9 cellular contexts compared by ENCODE assay signal in genomic region chr17:42623732-42624596, GRCh38. TPM values are rescaled to one million over a fixed set of nuclear protein-coding genes. Genes with fewer than 3 reads are reported as not detected.
DNase-seq lines count a peak whose midpoint lies in the region; ATAC-seq and TF ChIP-seq lines count a peak whose summit lies in the region.
"Had no signal": no experiment of that assay in that cellular context is flagged by ENCODE, and none has a peak within 500 bp of the region (broad histone marks: within the 10 kb centered on the region; RNA-seq: fewer than 3 reads in every experiment).

No MANE protein-coding gene starts in this region.

- DNase-seq in SK-N-SH: no peak
- DNase-seq in PC-3: peak; percentile 91
- DNase-seq in epithelial cell of esophagus (ENCODE audit: low read depth): peak; percentile 85
- DNase-seq in suprapubic skin (ENCODE audit: low spot score in 2 of 2): no peak
- no peak for DNase-seq in stimulated activated CD4-positive, alpha-beta T cell treated with anti-CD3 and anti-CD28 coated beads, Interleukin-4, amount 100 ng/mL, for 4 hours
- DNase-seq in hippocampal formation (lab: John Stamatoyannopoulos, UW): no peak
- DNase-seq: thyroid gland had no signal

- no peak overlapping the region for H3K9ac ChIP-seq in SK-N-SH
- H3K9ac ChIP-seq in PC-3 (ENCODE audit: low read length): no peak overlapping the region

- H3K36me3 ChIP-seq in SK-N-SH (replicated peaks in 1 of 2; ENCODE audit: control insufficient read depth in 1 of 2, insufficient read depth in 2 of 2, low read length in 1 of 2) (no peaks in the 10 kb centered on the region), PC-3 (ENCODE audit: low read depth, low read length) (no peaks in the 10 kb centered on the region), suprapubic skin (no peaks in the 10 kb centered on the region)
- H3K36me3 ChIP-seq: thyroid gland had no signal

- H3K9me2 ChIP-seq in SK-N-SH (no peaks in the 10 kb centered on the region), PC-3 (replicated peaks; ENCODE audit: low read length) (no peaks in the 10 kb centered on the region)

- POLR2A ChIA-PET in SK-N-SH (lab: Yijun Ruan, JAX) (no interaction called here), PC-3 (lab: Charles Lee; ENCODE audit: unreplicated experiment) (interaction anchor here (1.0 kb wide), 2 partner anchors 15 to 37 kb away, joined by 4 to 5 read pairs; partner anchors contain the start of genes RETREG3 and TUBG1)

- TF ChIP-seq RAD21 in SK-N-SH (IDR thresholded peaks at IDR 0.05; ENCODE audit: low read length): no peak

- TF ChIP-seq POLR2A in suprapubic skin (IDR thresholded peaks at IDR 0.05): no peak

- H3K4me1 ChIP-seq in SK-N-SH (ENCODE audit: control insufficient read depth in 1 of 2, insufficient read depth in 2 of 2, low read depth in 1 of 2, low read length in 1 of 2): peaks cover 0 to 2% of the 10 kb centered on the region in 2 experiments; a peak in 1 of 4 replicates
- H3K4me1 ChIP-seq in PC-3 (ENCODE audit: insufficient read depth, low read length): peaks cover 12% of the 10 kb centered on the region
- H3K4me1 ChIP-seq in suprapubic skin: peaks cover 9% of the 10 kb centered on the region
- H3K4me1 ChIP-seq: thyroid gland had no signal

- H3K27me3 ChIP-seq in SK-N-SH (ENCODE audit: insufficient read depth) (no peaks in the 10 kb centered on the region), PC-3 (ENCODE audit: low read length) (no peaks in the 10 kb centered on the region), suprapubic skin (no peaks in the 10 kb centered on the region)
- H3K27me3 ChIP-seq: thyroid gland had no signal

- no TSS peak for BruUV-seq in PC-3 (replicated peaks; lab: Mats Ljungman, UMichigan)

- peak; percentile 21; the same call in 1 of the 3 replicates for ATAC-seq in SK-N-SH treated with all-trans-retinoic acid at 6 μM for 48 hours
- peak; percentile 98 for ATAC-seq in PC-3
- no peak for ATAC-seq in HG02763 (IDR thresholded peaks at IDR 0.05; ENCODE audit: unreplicated experiment)

- 74% methylated on average over 7 of the region's 7 CpGs for WGBS in SK-N-SH (ENCODE audit: low lambda C conversion rate)
- 65% methylated on average over 7 of the region's 7 CpGs for WGBS in suprapubic skin

- no peaks in the 10 kb centered on the region for H3K79me2 ChIP-seq in SK-N-SH (ENCODE audit: insufficient read depth)
- H3K79me2 ChIP-seq in PC-3 (ENCODE audit: low read length): no peaks in the 10 kb centered on the region

- TF ChIP-seq CTCF in SK-N-SH (IDR thresholded peaks at IDR 0.05) (no peak), PC-3 (conservative IDR thresholded peaks at IDR 0.05; ENCODE audit: low read depth, low read length) (peak; percentile 24; the same call in 1 of the 2 replicates), epithelial cell of esophagus (IDR thresholded peaks at IDR 0.05; ENCODE audit: insufficient read depth, low read depth, low read length, missing control alignments) (peak; percentile 16), suprapubic skin (IDR thresholded peaks at IDR 0.05) (no peak)

- H3K4me2 ChIP-seq in SK-N-SH: no peak overlapping the region
- 0 out of 2 replicates have a peak overlapping the region, but pooled peaks have one; percentile 4 for H3K4me2 ChIP-seq in PC-3 (ENCODE audit: low read length)

- H3K9me3 ChIP-seq in SK-N-SH (no peaks in the 10 kb centered on the region), PC-3 (ENCODE audit: low read length) (no peaks in the 10 kb centered on the region), suprapubic skin (no peaks in the 10 kb centered on the region)
- H3K9me3 ChIP-seq: thyroid gland had no signal

- H3F3A ChIP-seq in SK-N-SH (replicated peaks; ENCODE audit: insufficient read depth) (no peaks in the 10 kb centered on the region), PC-3 (ENCODE audit: low read length, unreplicated experiment) (no peaks in the 10 kb centered on the region)

- H2AFZ ChIP-seq in SK-N-SH (ENCODE audit: low read depth) (no peak overlapping the region), PC-3 (ENCODE audit: low read length) (no peak overlapping the region)

- CTCF ChIA-PET in SK-N-SH (lab: Yijun Ruan, JAX): interaction anchor here (0.8 to 1.8 kb wide), 4 partner anchors 44 to 96 kb away, joined by 3 to 6 read pairs (median 3); no protein-coding TSS in a partner anchor
- CTCF ChIA-PET in PC-3 (lab: Charles Lee): interaction anchor here (1.0 to 1.3 kb wide), 2 partner anchors 15 to 59 kb away, joined by 4 to 5 read pairs; partner anchors contain the start of genes RETREG3 and TUBG1

- H3K27ac ChIP-seq in SK-N-SH (ENCODE audit: low read depth in 2 of 2, low read length in 1 of 2) (no peak overlapping the region), PC-3 (ENCODE audit: low read length) (peak overlapping the region; percentile 28), suprapubic skin (peak overlapping the region; percentile 40)
- H3K27ac ChIP-seq: thyroid gland had no signal

- H3K4me3 ChIP-seq in SK-N-SH (ENCODE audit: low read depth in 2 of 2, low read length in 1 of 2) (no peak overlapping the region), PC-3 (ENCODE audit: low read length) (no peak overlapping the region), epithelial cell of esophagus (ENCODE audit: low read length) (no peak overlapping the region), suprapubic skin (no peak overlapping the region)
- H3K4me3 ChIP-seq: thyroid gland had no signal

- TF ChIP-seq EP300 in SK-N-SH (IDR thresholded peaks at IDR 0.05; ENCODE audit: borderline replicate concordance in 1 of 2, low read depth in 1 of 2, low read length in 1 of 2) (no peak), suprapubic skin (IDR thresholded peaks at IDR 0.05) (no peak)

- intact Hi-C loops in PC-3 (cut with micrococcal nuclease): loop anchor here (2.0 kb wide), 2 partner anchors 37 to 55 kb away; no protein-coding TSS in a partner anchor

- H4K20me1 ChIP-seq in SK-N-SH (ENCODE audit: insufficient read depth): no peaks in the 10 kb centered on the region
- H4K20me1 ChIP-seq in PC-3 (ENCODE audit: low read length): no peaks in the 10 kb centered on the region

TF ChIP-seq in SK-N-SH treated with all-trans-retinoic acid at 6 μM for 48 hours, 23 proteins besides CTCF, POLR2A, EP300 and RAD21 (continues in another document):
- TF ChIP-seq TOX (CRISPR knock-in tag; IDR thresholded peaks at IDR 0.05; ENCODE audit: borderline replicate concordance) (no peak), ZFP30 (CRISPR knock-in tag; IDR thresholded peaks at IDR 0.05) (no peak), BACH2 (CRISPR knock-in tag; IDR thresholded peaks at IDR 0.05; ENCODE audit: borderline replicate concordance) (no peak)

TF ChIP-seq in SK-N-SH, 30 proteins besides CTCF, POLR2A, EP300 and RAD21:
- no peak for TF ChIP-seq RFX5 (IDR thresholded peaks at IDR 0.05; ENCODE audit: low read length)

RNA-seq across cellular contexts. Expression of gene TUBG1, which starts 14.5 kb away (rescaled TPM):
- 72.4 and 145 TPM in 2 replicates for polyA plus RNA-seq in SK-N-SH (2012; rRNA removed)
- 71.0 and 92.6 TPM in 2 replicates for polyA plus RNA-seq in SK-N-SH (2012; cell fraction: cytosol; rRNA removed)
- polyA plus RNA-seq in SK-N-SH (2012; cell fraction: nucleus; rRNA removed): 112 and 144 TPM in 2 replicates
- total RNA-seq in PC-3 (2014; rRNA removed) (97.2 and 114 TPM in 2 replicates), suprapubic skin (10 to 100 TPM; 28.6 to 55.3 (median 54.2) TPM)

RNA-seq across cellular contexts. Expression of gene RETREG3, which starts 14.8 kb away (rescaled TPM):
- polyA plus RNA-seq in SK-N-SH (2012; rRNA removed): 13.3 and 24.9 TPM in 2 replicates
- 9.9 and 11.9 TPM in 2 replicates for polyA plus RNA-seq in SK-N-SH (2012; cell fraction: cytosol; rRNA removed)
- polyA plus RNA-seq in SK-N-SH (2012; cell fraction: nucleus; rRNA removed): 23.4 and 25.6 TPM in 2 replicates
- total RNA-seq in PC-3 (2014; rRNA removed) (19.3 and 21.9 TPM in 2 replicates), suprapubic skin (10 to 100 TPM; 87.9 to 97.0 (median 91.1) TPM)

RNA-seq across cellular contexts. Expression of gene TUBG2, which starts 35.1 kb away (rescaled TPM):
- 27.6 and 33.9 TPM in 2 replicates for polyA plus RNA-seq in SK-N-SH (2012; rRNA removed)
- 14.4 and 21.3 TPM in 2 replicates for polyA plus RNA-seq in SK-N-SH (2012; cell fraction: cytosol; rRNA removed)
- polyA plus RNA-seq in SK-N-SH (2012; cell fraction: nucleus; rRNA removed): 210 and 236 TPM in 2 replicates
- total RNA-seq in PC-3 (2014; rRNA removed): 6.0 and 7.1 TPM in 2 replicates
- 10 to 100 TPM; 10.9 to 32.3 (median 12.7) TPM for total RNA-seq in suprapubic skin

RNA-seq across cellular contexts. Expression of gene PSMC3IP, which starts 46.4 kb away (rescaled TPM):
- polyA plus RNA-seq in SK-N-SH (2012; rRNA removed): 14.2 and 17.3 TPM in 2 replicates
- 15.8 and 20.1 TPM in 2 replicates for polyA plus RNA-seq in SK-N-SH (2012; cell fraction: cytosol; rRNA removed)
- polyA plus RNA-seq in SK-N-SH (2012; cell fraction: nucleus; rRNA removed): 23.6 and 31.7 TPM in 2 replicates
- total RNA-seq in PC-3 (2014; rRNA removed): 20.3 and 24.1 TPM in 2 replicates
- 1 to 10 TPM; 2.3 to 4.0 (median 3.6) TPM for total RNA-seq in suprapubic skin

RNA-seq across cellular contexts. Expression of gene PLEKHH3, which starts 52.8 kb away (rescaled TPM):
- polyA plus RNA-seq in SK-N-SH (2012; rRNA removed): 9.8 and 12.8 TPM in 2 replicates
- polyA plus RNA-seq in SK-N-SH (2012; cell fraction: cytosol; rRNA removed): 5.9 and 8.6 TPM in 2 replicates
- 22.9 and 29.8 TPM in 2 replicates for polyA plus RNA-seq in SK-N-SH (2012; cell fraction: nucleus; rRNA removed)
- total RNA-seq in PC-3 (2014; rRNA removed) (20.1 and 27.8 TPM in 2 replicates), suprapubic skin (10 to 100 TPM; 38.7 to 58.4 (median 45.3) TPM)

Comparison
In these comparisons a context has a peak if more than half of its experiments do, and no peak if none do; other contexts are left out.
1. DNase-seq: peak in PC-3 (single experiment) and epithelial cell of esophagus (single experiment); none in SK-N-SH (single experiment), suprapubic skin (0 of 2), stimulated activated CD4-positive, alpha-beta T cell treated with anti-CD3 and anti-CD28 coated beads, Interleukin-4, amount 100 ng/mL, for 4 hours (0 of 2) and hippocampal formation (0 of 2).
2. H3K27ac ChIP-seq: peak in PC-3 (single experiment) and suprapubic skin (single experiment); none in SK-N-SH (0 of 2).
3. CTCF ChIP-seq: peak in PC-3 (single experiment) and epithelial cell of esophagus (single experiment); none in SK-N-SH (single experiment) and suprapubic skin (0 of 2).